13 cellular contexts compared by ENCODE assay signal in genomic region chr21:43600642-43601397, GRCh38. TPM values are rescaled to one million over a fixed set of nuclear protein-coding genes. Genes with fewer than 3 reads are reported as not detected.
DNase-seq lines count a peak whose midpoint lies in the region; ATAC-seq, FAIRE-seq and TF ChIP-seq lines count a peak whose summit lies in the region.
"Had no signal": no experiment of that assay in that cellular context is flagged by ENCODE, and none has a peak within 500 bp of the region (broad histone marks: within the 10 kb centered on the region; RNA-seq: fewer than 3 reads in every experiment).

No MANE protein-coding gene starts in this region.

- H3K9me3 ChIP-seq in osteoblast (ENCODE audit: low read depth, low read length): no peaks in the 10 kb centered on the region

- H3K27ac ChIP-seq in osteoblast (ENCODE audit: low read depth, low read length): peak overlapping the region; percentile 81

- DNase-seq in H4 (ENCODE audit: low spot score) (peak; percentile 90), NCI-H226 (peak; percentile 94), bronchial epithelial cell (ENCODE audit: low read depth) (peak; percentile 94), osteoblast (ENCODE audit: insufficient read length, low spot score, missing footprints) (peak; percentile 87), Right ventricle myocardium inferior (ENCODE audit: missing footprints) (no peak), HuH-7.5 (ENCODE audit: low spot score) (no peak), anterior cingulate cortex (lab: John Stamatoyannopoulos, UW) (no peak)
- no peak for DNase-seq in activated naive CD4-positive, alpha-beta T cell treated with Interleukin-2 at 50 U/mL for 16 hours
- DNase-seq: activated B cell treated with CpG ODN at 0.5 μM for 24 hours; effector CD8-positive, alpha-beta T cell; GOT3; immature natural killer cell; stimulated activated CD4-positive, alpha-beta T cell treated with anti-CD3 and anti-CD28 coated beads, Interleukin-4, amount 100 ng/mL, for 1 hour had no signal

- H3K36me3 ChIP-seq in bronchial epithelial cell (ENCODE audit: control insufficient read depth, insufficient read depth, low read length) (no peaks in the 10 kb centered on the region), osteoblast (ENCODE audit: insufficient read depth, low read length) (no peaks in the 10 kb centered on the region)

- TF ChIP-seq CTCF in bronchial epithelial cell (IDR thresholded peaks at IDR 0.05; ENCODE audit: insufficient read depth, low read length, severe bottlenecking) (no peak), osteoblast (IDR thresholded peaks at IDR 0.05; ENCODE audit: extremely low read depth, low read depth, low read length) (no peak)

- H3K4me2 ChIP-seq in osteoblast (ENCODE audit: insufficient read depth, low read length): peak overlapping the region; percentile 27

- no peak for ATAC-seq in Right ventricle myocardium inferior

- intact Hi-C loops in Right ventricle myocardium inferior (cut with DNase I): no loop called here

- H3K79me2 ChIP-seq in osteoblast (ENCODE audit: insufficient read depth, low read length): no peaks in the 10 kb centered on the region

- peaks cover 67% of the 10 kb centered on the region for H3K4me1 ChIP-seq in osteoblast (ENCODE audit: insufficient read depth, low read length)

- no peak for FAIRE-seq in bronchial epithelial cell (lab: Jason Lieb, UNC)

- H3K27me3 ChIP-seq in bronchial epithelial cell (ENCODE audit: control insufficient read depth, insufficient read depth, low read length) (no peaks in the 10 kb centered on the region), osteoblast (ENCODE audit: insufficient read depth, low read length) (no peaks in the 10 kb centered on the region)

- no peaks in the 10 kb centered on the region for H4K20me1 ChIP-seq in osteoblast (ENCODE audit: insufficient read depth, low read length)

- H2AFZ ChIP-seq in osteoblast (ENCODE audit: low read length): no peak overlapping the region

- no peak overlapping the region for H3K4me3 ChIP-seq in bronchial epithelial cell (ENCODE audit: low read depth, low read length)
- H3K4me3 ChIP-seq in osteoblast (ENCODE audit: insufficient read depth, low read length): no peak overlapping the region

RNA-seq across cellular contexts. Expression of gene HSF2BP, which starts 58.5 kb away (rescaled TPM):
- 3.9 and 5.1 TPM in 2 replicates for total RNA-seq in H4 (2014; rRNA removed; shearing (Covaris generic))
- total RNA-seq in bronchial epithelial cell (5.8 and 6.6 TPM in 2 replicates), osteoblast (1.8 and 2.1 TPM in 2 replicates), Right ventricle myocardium inferior (not detected)

RNA-seq across cellular contexts. Expression of gene RRP1B, which starts 58.5 kb away (rescaled TPM):
- total RNA-seq in H4 (2014; rRNA removed; shearing (Covaris generic)): 16.2 and 21.7 TPM in 2 replicates
- total RNA-seq in bronchial epithelial cell (25.3 and 31.1 TPM in 2 replicates), osteoblast (17.4 TPM in 2 replicates), Right ventricle myocardium inferior (9.5 TPM)

Comparison
In these comparisons a context has a peak if more than half of its experiments do, and no peak if none do; other contexts are left out.
1. DNase-seq: peak in H4 (single experiment), NCI-H226 (single experiment), bronchial epithelial cell (single experiment) and osteoblast (single experiment); none in Right ventricle myocardium inferior (single experiment), HuH-7.5 (single experiment), anterior cingulate cortex (0 of 58) and activated naive CD4-positive, alpha-beta T cell treated with Interleukin-2 at 50 U/mL for 16 hours (single experiment).